In the genomic region with DNA sequence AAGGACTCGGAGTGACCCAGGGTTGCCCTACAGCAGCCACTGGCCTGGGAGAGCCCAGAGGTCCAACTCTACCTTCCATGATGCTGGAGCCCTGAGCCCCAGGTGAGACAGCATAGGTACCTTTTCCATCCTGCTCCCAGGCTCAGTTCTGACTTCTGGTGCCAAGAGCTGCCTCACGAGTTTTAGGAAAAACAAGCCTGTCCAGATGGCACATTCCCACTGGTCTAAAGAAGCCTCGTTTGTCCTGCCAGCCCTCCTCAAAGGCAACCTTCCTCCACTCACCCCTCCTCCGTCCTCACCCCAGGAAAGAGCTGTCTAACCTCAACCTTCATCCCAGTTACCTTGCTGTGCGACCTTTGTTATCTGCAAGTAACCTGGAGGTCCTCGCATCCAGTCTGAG, we compare ENCODE assay signal across 33 cellular contexts. TPM values are rescaled to one million over a fixed set of nuclear protein-coding genes. Genes with fewer than 3 reads are reported as not detected.
"Had no signal": no experiment of that assay in that cellular context is flagged by ENCODE, and none has a peak within 500 bp of the region (broad histone marks: within the 10 kb centered on the region; RNA-seq: fewer than 3 reads in every experiment).

No MANE protein-coding gene starts in this region.

- ATAC-seq: effector memory CD8-positive, alpha-beta T cell; heart right ventricle; left cardiac atrium; left lung; naive thymus-derived CD4-positive, alpha-beta T cell; psoas muscle; right cardiac atrium; stimulated activated naive B cell treated with anti-CD40 and anti-IgM and Interleukin-4, amounts not matched to agents 10 μg/mL and 1 μg/mL and 100 μg/mL, for 72 hours; upper lobe of right lung had no signal

- H2AFZ ChIP-seq: neural progenitor cell had no signal

- H3K9me3 Mint-ChIP-seq: effector memory CD8-positive, alpha-beta T cell; nephron; stimulated activated naive B cell treated with anti-CD40 and anti-IgM and Interleukin-4, amounts not matched to agents 10 μg/mL and 1 μg/mL and 100 μg/mL, for 72 hours; stimulated activated naive CD8-positive, alpha-beta T cell treated with anti-CD3 and anti-CD28 coated beads, Interleukin-15, Interleukin-2, amounts not matched to agents 100 ng/mL and 50 ng/mL, for 24 hours had no signal

- H3K27me3 ChIP-seq: colonic mucosa, ovary, tibial nerve, upper lobe of right lung, uterus had no signal

- H3K4me3 Mint-ChIP-seq: effector memory CD8-positive, alpha-beta T cell; naive thymus-derived CD4-positive, alpha-beta T cell; nephron; neural progenitor cell; stimulated activated naive B cell treated with anti-CD40 and anti-IgM and Interleukin-4, amounts not matched to agents 10 μg/mL and 1 μg/mL and 100 μg/mL, for 72 hours; stimulated activated naive CD8-positive, alpha-beta T cell treated with anti-CD3 and anti-CD28 coated beads, Interleukin-15, Interleukin-2, amounts not matched to agents 100 ng/mL and 50 ng/mL, for 24 hours had no signal

- DNase-seq: colonic mucosa; dermis blood vessel endothelial cell; effector memory CD8-positive, alpha-beta T cell; erythroblast; esophagus squamous epithelium; foreskin melanocyte; glutamatergic neuron; heart right ventricle; hippocampal formation; left cardiac atrium; left lung; mesendoderm; midbrain; naive thymus-derived CD4-positive, alpha-beta T cell; nucleus accumbens; ovary; posterior cingulate gyrus; psoas muscle; right cardiac atrium; stimulated activated CD4-positive, alpha-beta T cell treated with anti-CD3 and anti-CD28 coated beads, Interleukin-15, amount 100 ng/mL, for 24 hours; stimulated activated CD4-positive, alpha-beta T cell treated with anti-CD3 and anti-CD28 coated beads, Interleukin-2, amount 100 ng/mL, for 48 hours; stimulated activated naive B cell treated with anti-CD40 and anti-IgM and Interleukin-4, amounts not matched to agents 10 μg/mL and 1 μg/mL and 100 μg/mL, for 72 hours; upper lobe of right lung; uterus had no signal

- H3K4me3 ChIP-seq: colonic mucosa, esophagus squamous epithelium, heart right ventricle, left lung, neural progenitor cell, ovary, psoas muscle, skin epidermis, thoracic aorta, tibial nerve, upper lobe of right lung, uterus had no signal

- H3K36me3 Mint-ChIP-seq: naive thymus-derived CD4-positive, alpha-beta T cell; neural progenitor cell; stimulated activated naive B cell treated with anti-CD40 and anti-IgM and Interleukin-4, amounts not matched to agents 10 μg/mL and 1 μg/mL and 100 μg/mL, for 72 hours had no signal

- H3K4me1 Mint-ChIP-seq: naive thymus-derived CD4-positive, alpha-beta T cell had no signal

- H3K4me2 ChIP-seq: neural progenitor cell had no signal

- FAIRE-seq: endometrium, islet of Langerhans had no signal

- H3K27ac ChIP-seq: colonic mucosa, esophagus squamous epithelium, heart right ventricle, left lung, neural progenitor cell, ovary, psoas muscle, skin epidermis, thoracic aorta, tibial nerve, upper lobe of right lung, uterus had no signal

- H3K9me3 ChIP-seq: colonic mucosa, esophagus squamous epithelium, heart right ventricle, left lung, ovary, psoas muscle, thoracic aorta, tibial nerve, upper lobe of right lung, uterus had no signal

- H3K4me1 ChIP-seq: left lung, neural progenitor cell, psoas muscle, uterus had no signal

- H3K9ac ChIP-seq: neural progenitor cell had no signal

- H3K27ac Mint-ChIP-seq: effector memory CD8-positive, alpha-beta T cell; naive thymus-derived CD4-positive, alpha-beta T cell; nephron; neural progenitor cell; stimulated activated naive B cell treated with anti-CD40 and anti-IgM and Interleukin-4, amounts not matched to agents 10 μg/mL and 1 μg/mL and 100 μg/mL, for 72 hours; stimulated activated naive CD8-positive, alpha-beta T cell treated with anti-CD3 and anti-CD28 coated beads, Interleukin-15, Interleukin-2, amounts not matched to agents 100 ng/mL and 50 ng/mL, for 24 hours had no signal

- H3K36me3 ChIP-seq: colonic mucosa, esophagus squamous epithelium, heart right ventricle, left lung, neural progenitor cell, ovary, thoracic aorta, tibial nerve, upper lobe of right lung, uterus had no signal

RNA-seq across cellular contexts. Expression of gene PRELP, which starts 53.5 kb away (rescaled TPM):
- total RNA-seq: dermis blood vessel endothelial cell; lung microvascular endothelial cell; naive thymus-derived CD4-positive, alpha-beta T cell had no signal
- polyA plus RNA-seq: naive thymus-derived CD4-positive, alpha-beta T cell had no signal
